ENCODE assay signal across 21 cellular contexts in the genomic region with DNA sequence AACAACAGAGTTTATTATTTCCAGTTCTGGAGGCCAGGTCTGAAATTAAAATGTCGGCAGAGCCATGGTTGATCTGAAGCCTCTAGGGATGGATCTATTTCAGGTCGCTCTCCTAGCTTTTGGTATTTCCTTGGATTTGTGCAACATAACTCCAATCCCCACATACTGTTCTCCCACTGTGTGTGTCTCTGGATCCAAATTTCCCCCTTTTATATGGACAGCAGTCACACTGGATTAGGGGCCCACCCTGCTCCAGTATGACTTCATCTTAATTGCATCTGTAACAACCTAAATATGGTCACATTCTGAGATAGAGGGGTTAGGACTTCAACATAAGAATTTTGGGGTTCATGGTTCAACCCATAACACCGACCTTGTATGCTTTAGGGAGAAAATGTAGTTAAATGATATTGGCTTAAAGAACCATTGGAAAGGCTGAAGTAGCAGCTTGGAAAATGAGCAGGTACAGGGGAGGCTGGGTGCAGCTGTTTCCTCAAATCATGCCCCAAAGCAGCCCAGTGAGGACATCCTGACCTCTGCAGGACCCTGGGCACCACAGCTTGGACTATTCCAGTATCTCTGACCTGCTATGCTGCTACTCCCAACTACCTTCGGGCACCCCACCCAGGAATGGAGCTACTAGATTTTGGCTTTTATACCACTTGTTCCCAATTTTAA. TPM values are rescaled to one million over a fixed set of nuclear protein-coding genes. Genes with fewer than 3 reads are reported as not detected.
DNase-seq lines count a peak whose midpoint lies in the region; ATAC-seq and TF ChIP-seq lines count a peak whose summit lies in the region.
"Had no signal": no experiment of that assay in that cellular context is flagged by ENCODE, and none has a peak within 500 bp of the region (broad histone marks: within the 10 kb centered on the region; RNA-seq: fewer than 3 reads in every experiment).

No MANE protein-coding gene starts in this region.

- CTCF ChIA-PET in mammary epithelial cell (lab: Charles Lee; ENCODE audit: low non-redundant PET) (no interaction called here), PC-3 (lab: Charles Lee) (no interaction called here)

- POLR2A ChIA-PET in PC-3 (lab: Charles Lee; ENCODE audit: unreplicated experiment) = no interaction called here

- no TSS peak for BruUV-seq in mammary epithelial cell (replicated peaks; lab: Mats Ljungman, UMichigan)
- BruUV-seq in PC-3 (replicated peaks; lab: Mats Ljungman, UMichigan) = no TSS peak

- H3K4me3 ChIP-seq in mammary epithelial cell (replicated peaks in 1 of 3; ENCODE audit: insufficient read depth in 1 of 3, low read depth in 2 of 3, low read length in 3 of 3) (no peak overlapping the region), breast epithelium (no peak overlapping the region), PC-3 (ENCODE audit: low read length) (no peak overlapping the region), spleen (no peak overlapping the region), testis (no peak overlapping the region)
- H3K4me3 ChIP-seq: GM23248, MG63, SJSA1 had no signal

- DNase-seq in mammary epithelial cell = no peak
- no peak for DNase-seq in breast epithelium (ENCODE audit: low spot score in 2 of 2)
- DNase-seq in PC-3 = no peak
- no peak for DNase-seq in epithelial cell of prostate (ENCODE audit: low read depth, low spot score)
- no peak for DNase-seq in spleen
- DNase-seq in stimulated activated naive CD8-positive, alpha-beta T cell treated with anti-CD3 and anti-CD28 coated beads, Interleukin-15, Interleukin-2, amounts not matched to agents 100 U/mL and 50 U/mL, for 24 hours = no peak
- DNase-seq in sciatic nerve (ENCODE audit: low spot score) = no peak
- DNase-seq in testis = no peak
- DNase-seq: CD4-positive, alpha-beta T cell; COR-L47; DMS53; H7; KBM-7; NCI-H1105 treated with DMSO at 0.1 percent for 48 hours; NCI-H1694; NCI-H2029 treated with DMSO at 0.1 percent for 48 hours; NCI-H526 treated with DMSO at 0.1 percent for 48 hours had no signal

- H3K27ac ChIP-seq in mammary epithelial cell (ENCODE audit: insufficient read depth, low read depth, low read length) (peak overlapping the region; percentile 39), breast epithelium (peak overlapping the region in 1 of 2 donors; percentile 40), PC-3 (ENCODE audit: low read length) (peak overlapping the region; percentile 15; the same call in 1 of the 2 replicates), epithelial cell of prostate (peak overlapping the region; percentile 87), spleen (no peak overlapping the region), testis (no peak overlapping the region)
- H3K27ac ChIP-seq: SJSA1 had no signal

- no peaks in the 10 kb centered on the region for H3K9me2 ChIP-seq in PC-3 (replicated peaks; ENCODE audit: low read length)

- H4K20me1 ChIP-seq in mammary epithelial cell (ENCODE audit: insufficient read depth, low read length) = no peaks in the 10 kb centered on the region
- no peaks in the 10 kb centered on the region for H4K20me1 ChIP-seq in PC-3 (ENCODE audit: low read length)

- H3K9ac ChIP-seq in mammary epithelial cell (ENCODE audit: insufficient read depth, low read length) (no peak overlapping the region), PC-3 (ENCODE audit: low read length) (no peak overlapping the region)
- H3K9ac ChIP-seq: GM23248 had no signal

- no peaks in the 10 kb centered on the region for H3K27me3 ChIP-seq in mammary epithelial cell (ENCODE audit: insufficient read depth, low read length)
- H3K27me3 ChIP-seq in breast epithelium = no peaks in the 10 kb centered on the region
- H3K27me3 ChIP-seq in PC-3 (ENCODE audit: low read length) = no peaks in the 10 kb centered on the region
- H3K27me3 ChIP-seq in spleen (replicated peaks in 1 of 7) = no peaks in the 10 kb centered on the region
- H3K27me3 ChIP-seq in testis = no peaks in the 10 kb centered on the region
- H3K27me3 ChIP-seq: MG63 had no signal

- H3F3A ChIP-seq in PC-3 (ENCODE audit: low read length, unreplicated experiment) = no peaks in the 10 kb centered on the region

- TF ChIP-seq POLR2A in breast epithelium (IDR thresholded peaks at IDR 0.05) = no peak
- no peak for TF ChIP-seq POLR2A in spleen (IDR thresholded peaks at IDR 0.05)
- TF ChIP-seq POLR2A in testis (IDR thresholded peaks at IDR 0.05) = no peak

- no peak overlapping the region for H3K4me2 ChIP-seq in mammary epithelial cell (ENCODE audit: insufficient read depth, low read depth, low read length)
- H3K4me2 ChIP-seq in PC-3 (ENCODE audit: low read length) = no peak overlapping the region

- H2AFZ ChIP-seq in mammary epithelial cell (ENCODE audit: low read depth, low read length) (peak overlapping the region; percentile 72), PC-3 (ENCODE audit: low read length) (no peak overlapping the region)
- H2AFZ ChIP-seq: GM23248 had no signal

- intact Hi-C loops in mammary epithelial cell (cut with micrococcal nuclease) (no loop called here), breast epithelium (cut with DNase I; ENCODE audit: low total_unique reads) (loop anchor here (10.0 kb wide), 1 partner anchor 1809 kb away; no protein-coding TSS in a partner anchor), PC-3 (cut with micrococcal nuclease) (no loop called here), spleen (cut with DNase I; ENCODE audit: low total_unique reads) (no loop called here), sciatic nerve (cut with DNase I) (no loop called here), testis (cut with DNase I; ENCODE audit: low total_unique reads) (no loop called here)

- in situ Hi-C loops in mammary epithelial cell (cut with MboI; ENCODE audit: low sequenced_read_pairs in 2 of 2) = no loop called here

- ATAC-seq in PC-3 = no peak
- ATAC-seq in stimulated activated naive CD8-positive, alpha-beta T cell treated with anti-CD3 and anti-CD28 coated beads, Interleukin-15, Interleukin-2, amounts not matched to agents 100 U/mL and 50 U/mL, for 24 hours = no peak
- ATAC-seq in sciatic nerve = no peak
- ATAC-seq: Right ventricle myocardium inferior had no signal

- TF ChIP-seq CTCF in mammary epithelial cell (conservative IDR thresholded peaks at IDR 0.05 in 1 of 2, IDR thresholded peaks at IDR 0.05 in 1 of 2; ENCODE audit: extremely low read depth in 1 of 2, insufficient read depth in 1 of 2, low read depth in 1 of 2, low read length in 2 of 2) (no peak), breast epithelium (IDR thresholded peaks at IDR 0.05) (no peak), PC-3 (conservative IDR thresholded peaks at IDR 0.05; ENCODE audit: low read depth, low read length) (no peak), spleen (IDR thresholded peaks at IDR 0.05 in 8 of 11, conservative IDR thresholded peaks at IDR 0.05 in 3 of 11) (no peak), testis (IDR thresholded peaks at IDR 0.05) (no peak)

- 100% methylated on average over 4 of the region's 4 CpGs for WGBS in mammary epithelial cell (ENCODE audit: low coverage, missing lambda C conversion rate)
- WGBS in spleen, 5 donors = 95 to 99% (median 98%) methylated on average over 4 of the region's 4 CpGs
- 91 to 98% methylated on average over 4 of the region's 4 CpGs for WGBS in testis, 2 donors

- dilution Hi-C loops in mammary epithelial cell (cut with HindIII; ENCODE audit: low sequenced_read_pairs) = no loop called here

- H3K4me1 ChIP-seq in mammary epithelial cell (ENCODE audit: insufficient read depth, low read length) = peaks cover 19% of the 10 kb centered on the region
- H3K4me1 ChIP-seq in breast epithelium = no peaks in the 10 kb centered on the region
- peaks cover 10% of the 10 kb centered on the region; the same call in 1 of the 2 replicates for H3K4me1 ChIP-seq in PC-3 (ENCODE audit: insufficient read depth, low read length)
- H3K4me1 ChIP-seq in spleen = peaks cover 0 to 2% (median 0%) of the 10 kb centered on the region in 6 donors
- no peaks in the 10 kb centered on the region for H3K4me1 ChIP-seq in testis

- H3K36me3 ChIP-seq in mammary epithelial cell (ENCODE audit: insufficient read depth, low read length) (no peaks in the 10 kb centered on the region), breast epithelium (no peaks in the 10 kb centered on the region), PC-3 (ENCODE audit: low read depth, low read length) (no peaks in the 10 kb centered on the region), spleen (no peaks in the 10 kb centered on the region), testis (ENCODE audit: low read depth, missing control alignments) (no peaks in the 10 kb centered on the region)
- H3K36me3 ChIP-seq: MG63, SJSA1 had no signal

- H3K79me2 ChIP-seq in mammary epithelial cell (ENCODE audit: insufficient read depth, low read length) (no peaks in the 10 kb centered on the region), PC-3 (ENCODE audit: low read length) (no peaks in the 10 kb centered on the region)

- H3K9me3 ChIP-seq in mammary epithelial cell (replicated peaks; ENCODE audit: insufficient read depth, low read length) (no peaks in the 10 kb centered on the region), breast epithelium (no peaks in the 10 kb centered on the region), PC-3 (ENCODE audit: low read length) (no peaks in the 10 kb centered on the region), spleen (no peaks in the 10 kb centered on the region), testis (no peaks in the 10 kb centered on the region)
- H3K9me3 ChIP-seq: MG63 had no signal

RNA-seq across cellular contexts. Expression of a gene that starts 13.9 kb away (rescaled TPM):
- 100 to 1,000 TPM; 304 to 321 TPM for total RNA-seq in mammary epithelial cell
- 35.7 TPM for polyA plus RNA-seq in mammary epithelial cell
- 210 TPM for polyA minus RNA-seq in mammary epithelial cell
- total RNA-seq in breast epithelium = 10 to 100 TPM; 69.4 to 73.3 (median 71.8) TPM
- total RNA-seq in PC-3 (2014; rRNA removed) = 43.0 and 86.4 TPM in 2 replicates
- total RNA-seq in spleen = 100 to 1,000 TPM in 5 of 7 donors, 10 to 100 TPM in 2; 98.9 to 248 (median 125) TPM
- 10 to 100 TPM; 41.5 to 77.4 (median 52.7) TPM for polyA plus RNA-seq in spleen
- 85.7 TPM for total RNA-seq in sciatic nerve
- total RNA-seq in testis = 10 to 100 TPM; 40.6 to 56.1 TPM
- polyA plus RNA-seq in testis (ENCODE audit: insufficient read depth, low read depth, low replicate concordance) = 28.8 TPM

RNA-seq across cellular contexts. Expression of a gene that starts 48.1 kb away (rescaled TPM):
- total RNA-seq in mammary epithelial cell = 10 to 100 TPM in 1 of 2 donors, 1 to 10 TPM in 1; 5.5 to 12.4 TPM
- polyA plus RNA-seq in mammary epithelial cell = 7.8 TPM
- 55.1 TPM for polyA minus RNA-seq in mammary epithelial cell
- total RNA-seq in breast epithelium = 10 to 100 TPM in 2 of 3 donors, 1 to 10 TPM in 1; 5.8 to 12.1 (median 10.5) TPM
- total RNA-seq in PC-3 (2014; rRNA removed) = 2.2 and 2.6 TPM in 2 replicates
- 10 to 100 TPM in 3 of 7 donors, 1 to 10 TPM in 4; 4.8 to 16.1 (median 7.8) TPM for total RNA-seq in spleen
- 1 to 10 TPM; 4.8 to 5.7 (median 5.1) TPM for polyA plus RNA-seq in spleen
- 13.8 TPM for total RNA-seq in sciatic nerve
- 1 to 10 TPM; 5.2 to 7.1 TPM for total RNA-seq in testis
- polyA plus RNA-seq in testis (ENCODE audit: insufficient read depth, low read depth, low replicate concordance) = 9.3 TPM

Comparison
In these comparisons a context has a peak if more than half of its experiments do, and no peak if none do; other contexts are left out.
1. H3K27ac ChIP-seq: peak in mammary epithelial cell (single experiment), PC-3 (single experiment) and epithelial cell of prostate (single experiment); none in spleen (0 of 8) and testis (0 of 2).